21 cellular contexts compared by ENCODE assay signal in genomic region chr11:30406978-30407762, GRCh38.
DNase-seq lines count a peak whose midpoint lies in the region; ATAC-seq and TF ChIP-seq lines count a peak whose summit lies in the region.
"Had no signal": no experiment of that assay in that cellular context is flagged by ENCODE, and none has a peak within 500 bp of the region (broad histone marks: within the 10 kb centered on the region; RNA-seq: fewer than 3 reads in every experiment).

No MANE protein-coding gene starts in this region.

- no peaks in the 10 kb centered on the region for H3K9me3 ChIP-seq in HAP-1
- H3K9me3 ChIP-seq: ascending aorta, lower lobe of right lung had no signal

- H3K36me3 Mint-ChIP-seq in brain: peaks cover 18% of the 10 kb centered on the region
- H3K36me3 Mint-ChIP-seq: activated naive CD4-positive, alpha-beta T cell treated with anti-CD3 and anti-CD28 coated beads, Interleukin-2, amount 10 ng/mL, durations not matched to agents 7 days and 5 days; IgD-negative memory B cell had no signal

- H3K4me3 ChIP-seq in HAP-1: no peak overlapping the region
- H3K4me3 ChIP-seq: ascending aorta, lower lobe of right lung had no signal

- no peaks in the 10 kb centered on the region for H3K36me3 ChIP-seq in HAP-1 (replicated peaks)
- H3K36me3 ChIP-seq: lower lobe of right lung had no signal

- in situ Hi-C loops in HAP-1 (cut with MboI; ENCODE audit: low sequenced_read_pairs): no loop called here

- H3K4me1 ChIP-seq in HAP-1: peaks cover 19% of the 10 kb centered on the region
- H3K4me1 ChIP-seq: ascending aorta, lower lobe of right lung had no signal

- no peak for TF ChIP-seq CTCF in brain (conservative IDR thresholded peaks at IDR 0.05)

- H3K9me3 Mint-ChIP-seq in brain: no peaks in the 10 kb centered on the region
- H3K9me3 Mint-ChIP-seq: activated naive CD4-positive, alpha-beta T cell treated with anti-CD3 and anti-CD28 coated beads, Interleukin-2, amount 10 ng/mL, durations not matched to agents 7 days and 5 days; activated T-cell treated with anti-CD3 and anti-CD28 coated beads, Interleukin-2, amount 50 U/mL, for 72 hours; CD4-positive, alpha-beta T cell; IgD-negative memory B cell had no signal

- TF ChIP-seq POLR2A in erythroblast (IDR thresholded peaks at IDR 0.05; ENCODE audit: low read length): no peak

- DNase-seq in DMS53 (lab: John Stamatoyannopoulos, UW) (peak; percentile 83), HAP-1 (ENCODE audit: low spot score in 2 of 2) (peak; percentile 63 to 76), iPS-NIHi7 (ENCODE audit: extremely low spot score) (peak; percentile 45), medulla oblongata (ENCODE audit: extremely low spot score) (no peak), erythroblast (lab: John Stamatoyannopoulos, UW) (no peak)
- no peak for DNase-seq in activated T-cell treated with anti-CD3 and anti-CD28 coated beads, Interleukin-2, amount 50 U/mL, for 48 hours
- DNase-seq: activated CD4-positive, CD25-positive, alpha-beta regulatory T cell treated with anti-CD3 and anti-CD28 coated beads, Interleukin-2, amount 50 U/mL, for 72 hours; activated naive CD4-positive, alpha-beta T cell treated with anti-CD3 and anti-CD28 coated beads, Interleukin-2, amount 10 ng/mL, durations not matched to agents 7 days and 5 days; activated T-cell treated with anti-CD3 and anti-CD28 coated beads, Interleukin-2, amount 50 U/mL, for 72 hours; CD4-positive, alpha-beta T cell; effector memory CD4-positive, alpha-beta T cell; lower lobe of right lung; NCI-H1694; NCI-H2171 treated with DMSO at 0.1 percent for 48 hours; NK-92 treated with Interleukin-12 subunit alpha and Interleukin-12 subunit beta, amount 100 ng/mL, for 24 hours; occipital lobe; stimulated activated CD8-positive, alpha-beta memory T cell treated with anti-CD3 and anti-CD28 coated beads, Interleukin-4, amount 100 ng/mL, for 48 hours had no signal

- H3K27ac Mint-ChIP-seq in brain: peak overlapping the region in 3 of 5 experiments; percentile 57 to 79 (median 61)
- H3K27ac Mint-ChIP-seq: activated naive CD4-positive, alpha-beta T cell treated with anti-CD3 and anti-CD28 coated beads, Interleukin-2, amount 10 ng/mL, durations not matched to agents 7 days and 5 days; activated T-cell treated with anti-CD3 and anti-CD28 coated beads, Interleukin-2, amount 50 U/mL, for 72 hours; CD4-positive, alpha-beta T cell; IgD-negative memory B cell had no signal

- H3K4me3 Mint-ChIP-seq in brain: no peak overlapping the region
- H3K4me3 Mint-ChIP-seq: activated naive CD4-positive, alpha-beta T cell treated with anti-CD3 and anti-CD28 coated beads, Interleukin-2, amount 10 ng/mL, durations not matched to agents 7 days and 5 days; activated T-cell treated with anti-CD3 and anti-CD28 coated beads, Interleukin-2, amount 50 U/mL, for 72 hours; CD4-positive, alpha-beta T cell; IgD-negative memory B cell had no signal

- H3K27me3 Mint-ChIP-seq in brain: no peaks in the 10 kb centered on the region
- H3K27me3 Mint-ChIP-seq: activated naive CD4-positive, alpha-beta T cell treated with anti-CD3 and anti-CD28 coated beads, Interleukin-2, amount 10 ng/mL, durations not matched to agents 7 days and 5 days; CD4-positive, alpha-beta T cell had no signal

- ATAC-seq in GM18502 (IDR thresholded peaks at IDR 0.05; ENCODE audit: poor library complexity, unreplicated experiment): no peak
- ATAC-seq: activated T-cell treated with anti-CD3 and anti-CD28 coated beads, Interleukin-2, amount 50 U/mL, for 72 hours; lower lobe of right lung had no signal

- H3K27me3 ChIP-seq in HAP-1 (ENCODE audit: low read depth): no peaks in the 10 kb centered on the region
- H3K27me3 ChIP-seq: ascending aorta had no signal

- peaks cover 19% of the 10 kb centered on the region for H3K4me1 Mint-ChIP-seq in brain
- H3K4me1 Mint-ChIP-seq: activated naive CD4-positive, alpha-beta T cell treated with anti-CD3 and anti-CD28 coated beads, Interleukin-2, amount 10 ng/mL, durations not matched to agents 7 days and 5 days; IgD-negative memory B cell had no signal

Comparison
In these comparisons a context has a peak if more than half of its experiments do, and no peak if none do; other contexts are left out.
1. DNase-seq: peak in DMS53 (single experiment), HAP-1 (2 of 2) and iPS-NIHi7 (single experiment); none in medulla oblongata (single experiment), erythroblast (0 of 2) and activated T-cell treated with anti-CD3 and anti-CD28 coated beads, Interleukin-2, amount 50 U/mL, for 48 hours (0 of 2).